ENCODE assay signal across 19 cellular contexts in the genomic region with DNA sequence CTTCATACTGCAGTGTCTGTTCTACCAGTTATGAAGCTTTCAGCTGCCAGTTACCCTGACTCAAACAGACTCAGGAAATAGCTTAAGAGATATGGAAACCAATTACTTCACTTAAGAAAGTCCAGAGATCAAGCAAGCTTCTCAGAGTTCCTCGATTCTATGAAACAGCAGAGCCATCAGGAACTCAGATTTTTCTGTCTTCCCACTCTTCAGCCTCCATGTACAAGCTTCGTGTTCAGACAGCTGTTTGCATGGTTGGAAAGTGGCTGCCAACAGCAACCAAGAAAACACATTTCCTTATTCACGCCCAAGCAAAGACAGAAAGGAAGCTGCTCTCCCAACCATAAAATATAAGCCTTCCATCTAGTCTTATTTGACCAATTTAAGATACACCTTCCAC.
"Had no signal": no experiment of that assay in that cellular context is flagged by ENCODE, and none has a peak within 500 bp of the region (broad histone marks: within the 10 kb centered on the region; RNA-seq: fewer than 3 reads in every experiment).

No MANE protein-coding gene starts in this region.

- H3K27me3 ChIP-seq: gastrocnemius medialis, neutrophil, spleen, thyroid gland had no signal

- H3K4me3 ChIP-seq: gastrocnemius medialis, spleen, thyroid gland had no signal

- H3K4me1 ChIP-seq: gastrocnemius medialis, spleen, thyroid gland had no signal

- DNase-seq: activated CD4-positive, alpha-beta T cell treated with anti-CD3 and anti-CD28 coated beads, Interleukin-2, amount 10 ng/mL, durations not matched to agents 24 days and 14 days; activated CD4-positive, CD25-positive, alpha-beta regulatory T cell; activated CD8-positive, alpha-beta T cell treated with anti-CD3 and anti-CD28 coated beads for 36 hours; activated naive CD4-positive, alpha-beta T cell; activated naive CD8-positive, alpha-beta T cell treated with anti-CD3 and anti-CD28 coated beads for 36 hours; activated T-cell treated with anti-CD3 and anti-CD28 coated beads, Interleukin-2, amount 50 U/mL, for 1 hour; amniotic stem cell; gastrocnemius medialis; head of caudate nucleus; kidney glomerular epithelial cell; spleen; stimulated activated CD4-positive, alpha-beta T cell treated with anti-CD3 and anti-CD28 coated beads, Interleukin-4, amount 100 ng/mL, for 4 hours; stimulated activated naive B cell treated with anti-CD40 and anti-IgM and Interleukin-4, amounts not matched to agents 10 μg/mL and 1 μg/mL and 100 μg/mL, for 72 hours; T-cell; thyroid gland had no signal

- H3K9me3 ChIP-seq: gastrocnemius medialis, neutrophil, spleen, thyroid gland had no signal

- ATAC-seq: activated CD8-positive, alpha-beta T cell treated with anti-CD3 and anti-CD28 coated beads for 36 hours; activated T-helper 17 cell treated with anti-CD3 and anti-CD28 coated beads, Interleukin-2, amount 50 U/mL, for 72 hours; gastrocnemius medialis; natural killer cell treated with Interleukin-12 subunit alpha and Interleukin-12 subunit beta and Interleukin-15 and Interleukin-18, amount 100 ng/mL, for 72 hours; sciatic nerve; stimulated activated naive B cell treated with anti-CD40 and anti-IgM and Interleukin-4, amounts not matched to agents 10 μg/mL and 1 μg/mL and 100 μg/mL, for 72 hours; T-cell had no signal

- H3K36me3 ChIP-seq: gastrocnemius medialis, neutrophil, spleen, thyroid gland had no signal

- H3K27ac ChIP-seq: gastrocnemius medialis, neutrophil, spleen, thyroid gland had no signal
